Comparison of ENCODE assay signal across 1 cellular context in the genomic region with DNA sequence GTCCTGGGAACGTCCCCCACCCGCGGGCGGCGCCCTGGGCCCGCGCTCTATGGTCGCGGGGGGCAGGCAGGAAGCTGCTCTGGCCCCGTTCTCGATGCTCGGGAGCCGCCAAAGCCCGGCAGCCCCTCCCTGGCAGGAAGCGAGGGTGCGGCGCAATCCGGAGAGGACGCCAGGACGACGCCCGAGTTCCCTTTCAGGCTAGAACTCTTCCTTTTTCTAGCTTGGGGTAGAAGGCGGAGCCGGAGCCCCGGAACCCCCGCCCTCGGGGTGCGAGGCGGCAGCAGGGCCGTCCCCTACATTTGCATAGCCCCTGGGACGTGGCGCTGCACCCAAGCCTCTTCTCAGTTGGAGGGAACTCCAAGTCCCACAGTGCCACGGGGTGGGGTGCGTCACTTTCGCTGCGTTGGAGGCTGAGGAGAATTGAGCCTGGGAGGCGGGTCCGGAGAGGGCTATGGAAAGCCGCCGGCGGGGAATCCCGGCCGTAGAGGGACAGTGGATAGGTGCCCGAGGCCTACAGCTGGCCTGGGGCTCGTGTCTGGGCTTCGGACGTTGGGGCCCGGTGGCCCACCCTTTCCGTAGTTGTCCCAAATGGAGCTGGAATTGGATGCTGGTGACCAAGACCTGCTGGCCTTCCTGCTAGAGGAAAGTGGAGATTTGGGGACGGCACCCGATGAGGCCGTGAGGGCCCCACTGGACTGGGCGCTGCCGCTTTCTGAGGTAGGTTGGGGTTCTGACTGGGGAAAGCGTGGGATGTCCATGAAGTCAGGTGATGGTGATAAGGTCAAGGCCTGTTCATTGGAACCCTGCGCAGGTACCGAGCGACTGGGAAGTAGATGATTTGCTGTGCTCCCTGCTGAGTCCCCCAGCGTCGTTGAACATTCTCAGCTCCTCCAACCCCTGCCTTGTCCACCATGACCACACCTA.
TF ChIP-seq lines count a peak whose summit lies in the region.

A gene with protein sequence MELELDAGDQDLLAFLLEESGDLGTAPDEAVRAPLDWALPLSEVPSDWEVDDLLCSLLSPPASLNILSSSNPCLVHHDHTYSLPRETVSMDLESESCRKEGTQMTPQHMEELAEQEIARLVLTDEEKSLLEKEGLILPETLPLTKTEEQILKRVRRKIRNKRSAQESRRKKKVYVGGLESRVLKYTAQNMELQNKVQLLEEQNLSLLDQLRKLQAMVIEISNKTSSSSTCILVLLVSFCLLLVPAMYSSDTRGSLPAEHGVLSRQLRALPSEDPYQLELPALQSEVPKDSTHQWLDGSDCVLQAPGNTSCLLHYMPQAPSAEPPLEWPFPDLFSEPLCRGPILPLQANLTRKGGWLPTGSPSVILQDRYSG (plus strand): TSS at position 482 of the 924 bp plus-strand sequence. CDS start 107 bp downstream, at position 589.
A gene with protein sequence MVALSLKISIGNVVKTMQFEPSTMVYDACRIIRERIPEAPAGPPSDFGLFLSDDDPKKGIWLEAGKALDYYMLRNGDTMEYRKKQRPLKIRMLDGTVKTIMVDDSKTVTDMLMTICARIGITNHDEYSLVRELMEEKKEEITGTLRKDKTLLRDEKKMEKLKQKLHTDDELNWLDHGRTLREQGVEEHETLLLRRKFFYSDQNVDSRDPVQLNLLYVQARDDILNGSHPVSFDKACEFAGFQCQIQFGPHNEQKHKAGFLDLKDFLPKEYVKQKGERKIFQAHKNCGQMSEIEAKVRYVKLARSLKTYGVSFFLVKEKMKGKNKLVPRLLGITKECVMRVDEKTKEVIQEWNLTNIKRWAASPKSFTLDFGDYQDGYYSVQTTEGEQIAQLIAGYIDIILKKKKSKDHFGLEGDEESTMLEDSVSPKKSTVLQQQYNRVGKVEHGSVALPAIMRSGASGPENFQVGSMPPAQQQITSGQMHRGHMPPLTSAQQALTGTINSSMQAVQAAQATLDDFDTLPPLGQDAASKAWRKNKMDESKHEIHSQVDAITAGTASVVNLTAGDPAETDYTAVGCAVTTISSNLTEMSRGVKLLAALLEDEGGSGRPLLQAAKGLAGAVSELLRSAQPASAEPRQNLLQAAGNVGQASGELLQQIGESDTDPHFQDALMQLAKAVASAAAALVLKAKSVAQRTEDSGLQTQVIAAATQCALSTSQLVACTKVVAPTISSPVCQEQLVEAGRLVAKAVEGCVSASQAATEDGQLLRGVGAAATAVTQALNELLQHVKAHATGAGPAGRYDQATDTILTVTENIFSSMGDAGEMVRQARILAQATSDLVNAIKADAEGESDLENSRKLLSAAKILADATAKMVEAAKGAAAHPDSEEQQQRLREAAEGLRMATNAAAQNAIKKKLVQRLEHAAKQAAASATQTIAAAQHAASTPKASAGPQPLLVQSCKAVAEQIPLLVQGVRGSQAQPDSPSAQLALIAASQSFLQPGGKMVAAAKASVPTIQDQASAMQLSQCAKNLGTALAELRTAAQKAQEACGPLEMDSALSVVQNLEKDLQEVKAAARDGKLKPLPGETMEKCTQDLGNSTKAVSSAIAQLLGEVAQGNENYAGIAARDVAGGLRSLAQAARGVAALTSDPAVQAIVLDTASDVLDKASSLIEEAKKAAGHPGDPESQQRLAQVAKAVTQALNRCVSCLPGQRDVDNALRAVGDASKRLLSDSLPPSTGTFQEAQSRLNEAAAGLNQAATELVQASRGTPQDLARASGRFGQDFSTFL (N-terminal part only) (minus strand): TSS at position 11 of the 924 bp plus-strand sequence. CDS start 6,501 bp downstream, outside the sequence.

TF ChIP-seq in K562, 482 proteins besides CTCF, POLR2A, EP300 and RAD21 (continued from another document and continues in another):
- TF ChIP-seq, protein P1, sequence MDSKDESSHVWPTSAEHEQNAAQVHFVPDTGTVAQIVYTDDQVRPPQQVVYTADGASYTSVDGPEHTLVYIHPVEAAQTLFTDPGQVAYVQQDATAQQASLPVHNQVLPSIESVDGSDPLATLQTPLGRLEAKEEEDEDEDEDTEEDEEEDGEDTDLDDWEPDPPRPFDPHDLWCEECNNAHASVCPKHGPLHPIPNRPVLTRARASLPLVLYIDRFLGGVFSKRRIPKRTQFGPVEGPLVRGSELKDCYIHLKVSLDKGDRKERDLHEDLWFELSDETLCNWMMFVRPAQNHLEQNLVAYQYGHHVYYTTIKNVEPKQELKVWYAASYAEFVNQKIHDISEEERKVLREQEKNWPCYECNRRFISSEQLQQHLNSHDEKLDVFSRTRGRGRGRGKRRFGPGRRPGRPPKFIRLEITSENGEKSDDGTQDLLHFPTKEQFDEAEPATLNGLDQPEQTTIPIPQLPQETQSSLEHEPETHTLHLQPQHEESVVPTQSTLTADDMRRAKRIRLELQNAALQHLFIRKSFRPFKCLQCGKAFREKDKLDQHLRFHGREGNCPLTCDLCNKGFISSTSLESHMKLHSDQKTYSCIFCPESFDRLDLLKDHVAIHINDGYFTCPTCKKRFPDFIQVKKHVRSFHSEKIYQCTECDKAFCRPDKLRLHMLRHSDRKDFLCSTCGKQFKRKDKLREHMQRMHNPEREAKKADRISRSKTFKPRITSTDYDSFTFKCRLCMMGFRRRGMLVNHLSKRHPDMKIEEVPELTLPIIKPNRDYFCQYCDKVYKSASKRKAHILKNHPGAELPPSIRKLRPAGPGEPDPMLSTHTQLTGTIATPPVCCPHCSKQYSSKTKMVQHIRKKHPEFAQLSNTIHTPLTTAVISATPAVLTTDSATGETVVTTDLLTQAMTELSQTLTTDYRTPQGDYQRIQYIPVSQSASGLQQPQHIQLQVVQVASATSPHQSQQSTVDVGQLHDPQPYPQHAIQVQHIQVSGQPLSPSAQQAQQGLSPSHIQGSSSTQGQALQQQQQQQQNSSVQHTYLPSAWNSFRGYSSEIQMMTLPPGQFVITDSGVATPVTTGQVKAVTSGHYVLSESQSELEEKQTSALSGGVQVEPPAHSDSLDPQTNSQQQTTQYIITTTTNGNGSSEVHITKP (IDR thresholded peaks at IDR 0.05; ENCODE audit: partially characterized antibody) = peak; percentile 23
- TF ChIP-seq CBFB (CRISPR knock-in tag; IDR thresholded peaks at IDR 0.05) (no peak), ATF7 (IDR thresholded peaks at IDR 0.05) (peak; percentile 73; the same call in 1 of the 2 replicates), RBFOX2 (IDR thresholded peaks at IDR 0.05; ENCODE audit: low read depth, low read length) (peak; percentile 92), TEAD1 (CRISPR knock-in tag; IDR thresholded peaks at IDR 0.05) (peak in 1 of 2 experiments; percentile 76; a peak in 2 of 4 replicates), KDM4B (IDR thresholded peaks at IDR 0.05; ENCODE audit: borderline replicate concordance in 2 of 2, low read depth in 1 of 2) (peak in 1 of 2 experiments; percentile 94; a peak in 1 of 4 replicates), ZNF12 (CRISPR knock-in tag; IDR thresholded peaks at IDR 0.05) (no peak), SMAD2 (IDR thresholded peaks at IDR 0.05; ENCODE audit: low read depth, low read length) (no peak), NUFIP1 (IDR thresholded peaks at IDR 0.05; ENCODE audit: partially characterized antibody) (no peak), PCBP2 (IDR thresholded peaks at IDR 0.05; ENCODE audit: low read depth, low read length, poor library complexity, severe bottlenecking) (no peak), FOXK1 (CRISPR knock-in tag; IDR thresholded peaks at IDR 0.05; ENCODE audit: borderline replicate concordance) (no peak), CHD2 (IDR thresholded peaks at IDR 0.05; ENCODE audit: low read depth, low read length) (no peak)
- TF ChIP-seq, protein P2, sequence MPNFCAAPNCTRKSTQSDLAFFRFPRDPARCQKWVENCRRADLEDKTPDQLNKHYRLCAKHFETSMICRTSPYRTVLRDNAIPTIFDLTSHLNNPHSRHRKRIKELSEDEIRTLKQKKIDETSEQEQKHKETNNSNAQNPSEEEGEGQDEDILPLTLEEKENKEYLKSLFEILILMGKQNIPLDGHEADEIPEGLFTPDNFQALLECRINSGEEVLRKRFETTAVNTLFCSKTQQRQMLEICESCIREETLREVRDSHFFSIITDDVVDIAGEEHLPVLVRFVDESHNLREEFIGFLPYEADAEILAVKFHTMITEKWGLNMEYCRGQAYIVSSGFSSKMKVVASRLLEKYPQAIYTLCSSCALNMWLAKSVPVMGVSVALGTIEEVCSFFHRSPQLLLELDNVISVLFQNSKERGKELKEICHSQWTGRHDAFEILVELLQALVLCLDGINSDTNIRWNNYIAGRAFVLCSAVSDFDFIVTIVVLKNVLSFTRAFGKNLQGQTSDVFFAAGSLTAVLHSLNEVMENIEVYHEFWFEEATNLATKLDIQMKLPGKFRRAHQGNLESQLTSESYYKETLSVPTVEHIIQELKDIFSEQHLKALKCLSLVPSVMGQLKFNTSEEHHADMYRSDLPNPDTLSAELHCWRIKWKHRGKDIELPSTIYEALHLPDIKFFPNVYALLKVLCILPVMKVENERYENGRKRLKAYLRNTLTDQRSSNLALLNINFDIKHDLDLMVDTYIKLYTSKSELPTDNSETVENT (CRISPR knock-in tag; IDR thresholded peaks at IDR 0.05) = peak; percentile 97
- TF ChIP-seq, protein P3, sequence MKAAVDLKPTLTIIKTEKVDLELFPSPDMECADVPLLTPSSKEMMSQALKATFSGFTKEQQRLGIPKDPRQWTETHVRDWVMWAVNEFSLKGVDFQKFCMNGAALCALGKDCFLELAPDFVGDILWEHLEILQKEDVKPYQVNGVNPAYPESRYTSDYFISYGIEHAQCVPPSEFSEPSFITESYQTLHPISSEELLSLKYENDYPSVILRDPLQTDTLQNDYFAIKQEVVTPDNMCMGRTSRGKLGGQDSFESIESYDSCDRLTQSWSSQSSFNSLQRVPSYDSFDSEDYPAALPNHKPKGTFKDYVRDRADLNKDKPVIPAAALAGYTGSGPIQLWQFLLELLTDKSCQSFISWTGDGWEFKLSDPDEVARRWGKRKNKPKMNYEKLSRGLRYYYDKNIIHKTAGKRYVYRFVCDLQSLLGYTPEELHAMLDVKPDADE (conservative IDR thresholded peaks at IDR 0.05; ENCODE audit: control insufficient read depth, low read depth, low read length) = 0 out of 2 replicates have a peak, but pooled peaks have one; percentile 40
- TF ChIP-seq, protein P4, sequence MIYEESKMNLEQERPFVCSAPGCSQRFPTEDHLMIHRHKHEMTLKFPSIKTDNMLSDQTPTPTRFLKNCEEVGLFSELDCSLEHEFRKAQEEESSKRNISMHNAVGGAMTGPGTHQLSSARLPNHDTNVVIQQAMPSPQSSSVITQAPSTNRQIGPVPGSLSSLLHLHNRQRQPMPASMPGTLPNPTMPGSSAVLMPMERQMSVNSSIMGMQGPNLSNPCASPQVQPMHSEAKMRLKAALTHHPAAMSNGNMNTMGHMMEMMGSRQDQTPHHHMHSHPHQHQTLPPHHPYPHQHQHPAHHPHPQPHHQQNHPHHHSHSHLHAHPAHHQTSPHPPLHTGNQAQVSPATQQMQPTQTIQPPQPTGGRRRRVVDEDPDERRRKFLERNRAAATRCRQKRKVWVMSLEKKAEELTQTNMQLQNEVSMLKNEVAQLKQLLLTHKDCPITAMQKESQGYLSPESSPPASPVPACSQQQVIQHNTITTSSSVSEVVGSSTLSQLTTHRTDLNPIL (CRISPR knock-in tag; IDR thresholded peaks at IDR 0.05) = no peak
- TF ChIP-seq, protein P5, sequence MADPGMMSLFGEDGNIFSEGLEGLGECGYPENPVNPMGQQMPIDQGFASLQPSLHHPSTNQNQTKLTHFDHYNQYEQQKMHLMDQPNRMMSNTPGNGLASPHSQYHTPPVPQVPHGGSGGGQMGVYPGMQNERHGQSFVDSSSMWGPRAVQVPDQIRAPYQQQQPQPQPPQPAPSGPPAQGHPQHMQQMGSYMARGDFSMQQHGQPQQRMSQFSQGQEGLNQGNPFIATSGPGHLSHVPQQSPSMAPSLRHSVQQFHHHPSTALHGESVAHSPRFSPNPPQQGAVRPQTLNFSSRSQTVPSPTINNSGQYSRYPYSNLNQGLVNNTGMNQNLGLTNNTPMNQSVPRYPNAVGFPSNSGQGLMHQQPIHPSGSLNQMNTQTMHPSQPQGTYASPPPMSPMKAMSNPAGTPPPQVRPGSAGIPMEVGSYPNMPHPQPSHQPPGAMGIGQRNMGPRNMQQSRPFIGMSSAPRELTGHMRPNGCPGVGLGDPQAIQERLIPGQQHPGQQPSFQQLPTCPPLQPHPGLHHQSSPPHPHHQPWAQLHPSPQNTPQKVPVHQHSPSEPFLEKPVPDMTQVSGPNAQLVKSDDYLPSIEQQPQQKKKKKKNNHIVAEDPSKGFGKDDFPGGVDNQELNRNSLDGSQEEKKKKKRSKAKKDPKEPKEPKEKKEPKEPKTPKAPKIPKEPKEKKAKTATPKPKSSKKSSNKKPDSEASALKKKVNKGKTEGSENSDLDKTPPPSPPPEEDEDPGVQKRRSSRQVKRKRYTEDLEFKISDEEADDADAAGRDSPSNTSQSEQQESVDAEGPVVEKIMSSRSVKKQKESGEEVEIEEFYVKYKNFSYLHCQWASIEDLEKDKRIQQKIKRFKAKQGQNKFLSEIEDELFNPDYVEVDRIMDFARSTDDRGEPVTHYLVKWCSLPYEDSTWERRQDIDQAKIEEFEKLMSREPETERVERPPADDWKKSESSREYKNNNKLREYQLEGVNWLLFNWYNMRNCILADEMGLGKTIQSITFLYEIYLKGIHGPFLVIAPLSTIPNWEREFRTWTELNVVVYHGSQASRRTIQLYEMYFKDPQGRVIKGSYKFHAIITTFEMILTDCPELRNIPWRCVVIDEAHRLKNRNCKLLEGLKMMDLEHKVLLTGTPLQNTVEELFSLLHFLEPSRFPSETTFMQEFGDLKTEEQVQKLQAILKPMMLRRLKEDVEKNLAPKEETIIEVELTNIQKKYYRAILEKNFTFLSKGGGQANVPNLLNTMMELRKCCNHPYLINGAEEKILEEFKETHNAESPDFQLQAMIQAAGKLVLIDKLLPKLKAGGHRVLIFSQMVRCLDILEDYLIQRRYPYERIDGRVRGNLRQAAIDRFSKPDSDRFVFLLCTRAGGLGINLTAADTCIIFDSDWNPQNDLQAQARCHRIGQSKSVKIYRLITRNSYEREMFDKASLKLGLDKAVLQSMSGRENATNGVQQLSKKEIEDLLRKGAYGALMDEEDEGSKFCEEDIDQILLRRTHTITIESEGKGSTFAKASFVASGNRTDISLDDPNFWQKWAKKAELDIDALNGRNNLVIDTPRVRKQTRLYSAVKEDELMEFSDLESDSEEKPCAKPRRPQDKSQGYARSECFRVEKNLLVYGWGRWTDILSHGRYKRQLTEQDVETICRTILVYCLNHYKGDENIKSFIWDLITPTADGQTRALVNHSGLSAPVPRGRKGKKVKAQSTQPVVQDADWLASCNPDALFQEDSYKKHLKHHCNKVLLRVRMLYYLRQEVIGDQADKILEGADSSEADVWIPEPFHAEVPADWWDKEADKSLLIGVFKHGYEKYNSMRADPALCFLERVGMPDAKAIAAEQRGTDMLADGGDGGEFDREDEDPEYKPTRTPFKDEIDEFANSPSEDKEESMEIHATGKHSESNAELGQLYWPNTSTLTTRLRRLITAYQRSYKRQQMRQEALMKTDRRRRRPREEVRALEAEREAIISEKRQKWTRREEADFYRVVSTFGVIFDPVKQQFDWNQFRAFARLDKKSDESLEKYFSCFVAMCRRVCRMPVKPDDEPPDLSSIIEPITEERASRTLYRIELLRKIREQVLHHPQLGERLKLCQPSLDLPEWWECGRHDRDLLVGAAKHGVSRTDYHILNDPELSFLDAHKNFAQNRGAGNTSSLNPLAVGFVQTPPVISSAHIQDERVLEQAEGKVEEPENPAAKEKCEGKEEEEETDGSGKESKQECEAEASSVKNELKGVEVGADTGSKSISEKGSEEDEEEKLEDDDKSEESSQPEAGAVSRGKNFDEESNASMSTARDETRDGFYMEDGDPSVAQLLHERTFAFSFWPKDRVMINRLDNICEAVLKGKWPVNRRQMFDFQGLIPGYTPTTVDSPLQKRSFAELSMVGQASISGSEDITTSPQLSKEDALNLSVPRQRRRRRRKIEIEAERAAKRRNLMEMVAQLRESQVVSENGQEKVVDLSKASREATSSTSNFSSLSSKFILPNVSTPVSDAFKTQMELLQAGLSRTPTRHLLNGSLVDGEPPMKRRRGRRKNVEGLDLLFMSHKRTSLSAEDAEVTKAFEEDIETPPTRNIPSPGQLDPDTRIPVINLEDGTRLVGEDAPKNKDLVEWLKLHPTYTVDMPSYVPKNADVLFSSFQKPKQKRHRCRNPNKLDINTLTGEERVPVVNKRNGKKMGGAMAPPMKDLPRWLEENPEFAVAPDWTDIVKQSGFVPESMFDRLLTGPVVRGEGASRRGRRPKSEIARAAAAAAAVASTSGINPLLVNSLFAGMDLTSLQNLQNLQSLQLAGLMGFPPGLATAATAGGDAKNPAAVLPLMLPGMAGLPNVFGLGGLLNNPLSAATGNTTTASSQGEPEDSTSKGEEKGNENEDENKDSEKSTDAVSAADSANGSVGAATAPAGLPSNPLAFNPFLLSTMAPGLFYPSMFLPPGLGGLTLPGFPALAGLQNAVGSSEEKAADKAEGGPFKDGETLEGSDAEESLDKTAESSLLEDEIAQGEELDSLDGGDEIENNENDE (IDR thresholded peaks at IDR 0.05; ENCODE audit: low read depth, low read length) = no peak
